9 cellular contexts compared by ENCODE assay signal in genomic region chr12:117968826-117969659, GRCh38. TPM values are rescaled to one million over a fixed set of nuclear protein-coding genes. Genes with fewer than 3 reads are reported as not detected.
DNase-seq lines count a peak whose midpoint lies in the region; ATAC-seq and TF ChIP-seq lines count a peak whose summit lies in the region.
"Had no signal": no experiment of that assay in that cellular context is flagged by ENCODE, and none has a peak within 500 bp of the region (broad histone marks: within the 10 kb centered on the region; RNA-seq: fewer than 3 reads in every experiment).

Gene KSR2 (minus strand): TSS chr12:117968990. CDS start chr12:117968255, 735 bp downstream.

- DNase-seq in ELF-1 (ENCODE audit: low read depth, low spot score) (peak; percentile 90), HEK293T (ENCODE audit: extremely low spot score) (peak; percentile 84), NCI-H1694 (lab: John Stamatoyannopoulos, UW) (peak; percentile 49), colonic mucosa (peak; percentile 78), midbrain (lab: John Stamatoyannopoulos, UW) (peak; percentile 53)
- DNase-seq in activated CD4-positive, alpha-beta T cell treated with anti-CD3 and anti-CD28 coated beads for 1 hour, result peak; percentile 19
- DNase-seq in stimulated activated effector memory CD8-positive, alpha-beta T cell treated with anti-CD3 and anti-CD28 coated beads, Interleukin-12 subunit alpha, Interleukin-12 subunit beta, amount 100 ng/mL, for 72 hours (ENCODE audit: low spot score in 2 of 2), result peak; percentile 26 to 65

- H3K9me3 Mint-ChIP-seq in stimulated activated effector memory CD8-positive, alpha-beta T cell treated with anti-CD3 and anti-CD28 coated beads, Interleukin-12 subunit alpha, Interleukin-12 subunit beta, amount 100 ng/mL, for 72 hours, result peaks cover 10% of the 10 kb centered on the region

- no peaks in the 10 kb centered on the region for H3K36me3 Mint-ChIP-seq in stimulated activated effector memory CD8-positive, alpha-beta T cell treated with anti-CD3 and anti-CD28 coated beads, Interleukin-12 subunit alpha, Interleukin-12 subunit beta, amount 100 ng/mL, for 72 hours

- peak within 1 kb of the TSS; percentile 1 to 55 for H3K9ac ChIP-seq in colonic mucosa (ENCODE audit: low read depth in 2 of 2, low read length in 2 of 2)

- H3K4me3 Mint-ChIP-seq in stimulated activated effector memory CD8-positive, alpha-beta T cell treated with anti-CD3 and anti-CD28 coated beads, Interleukin-12 subunit alpha, Interleukin-12 subunit beta, amount 100 ng/mL, for 72 hours, result peak within 1 kb of the TSS; percentile 77
- H3K4me3 Mint-ChIP-seq: dendritic cell treated with granulocyte-macrophage colony-stimulating factor and Interleukin-4, amounts not matched to agents 40 ng/mL and 50 ng/mL, for 4 days had no signal

- H3K27ac Mint-ChIP-seq in stimulated activated effector memory CD8-positive, alpha-beta T cell treated with anti-CD3 and anti-CD28 coated beads, Interleukin-12 subunit alpha, Interleukin-12 subunit beta, amount 100 ng/mL, for 72 hours, result no peak within 1 kb of the TSS
- H3K27ac Mint-ChIP-seq: dendritic cell treated with granulocyte-macrophage colony-stimulating factor and Interleukin-4, amounts not matched to agents 40 ng/mL and 50 ng/mL, for 4 days had no signal

- peak within 1 kb of the TSS; percentile 48 for H3K4me3 ChIP-seq in colonic mucosa

- no peaks in the 10 kb centered on the region for H3K9me3 ChIP-seq in colonic mucosa

- H3K4me1 ChIP-seq in colonic mucosa, result no peaks in the 10 kb centered on the region

- H3K36me3 ChIP-seq in colonic mucosa, result no peaks in the 10 kb centered on the region

- no peaks in the 10 kb centered on the region for H3K27me3 ChIP-seq in colonic mucosa

- H3K27ac ChIP-seq in colonic mucosa, result peak within 1 kb of the TSS; percentile 59

- peak; percentile 81 for ATAC-seq in stimulated activated effector memory CD8-positive, alpha-beta T cell treated with anti-CD3 and anti-CD28 coated beads, Interleukin-12 subunit alpha, Interleukin-12 subunit beta, amount 100 ng/mL, for 72 hours
- ATAC-seq in HG02970 (IDR thresholded peaks at IDR 0.05; ENCODE audit: low FRiP score, unreplicated experiment), result no peak

- POLR2A ChIA-PET in HEK293T (lab: Yijun Ruan, JAX), result no interaction called here

- intact Hi-C loops in colonic mucosa (cut with DNase I), result no loop called here

- TF ChIP-seq CTCF in colonic mucosa (IDR thresholded peaks at IDR 0.05), result no peak

- CTCF ChIA-PET in HEK293T (lab: Yijun Ruan, JAX), result no interaction called here

- peaks cover 17% of the 10 kb centered on the region for H3K4me1 Mint-ChIP-seq in stimulated activated effector memory CD8-positive, alpha-beta T cell treated with anti-CD3 and anti-CD28 coated beads, Interleukin-12 subunit alpha, Interleukin-12 subunit beta, amount 100 ng/mL, for 72 hours

TF ChIP-seq in HEK293T, 16 proteins besides CTCF, POLR2A, EP300 and RAD21:
- no peak for TF ChIP-seq HDGF (IDR thresholded peaks at IDR 0.05; ENCODE audit: borderline replicate concordance)
- TF ChIP-seq ARNT (IDR thresholded peaks at IDR 0.05), result peak; percentile 82
- no peak for TF ChIP-seq NFRKB (IDR thresholded peaks at IDR 0.05)
- peak; percentile 85 for TF ChIP-seq L3MBTL2 (conservative IDR thresholded peaks at IDR 0.05)
- TF ChIP-seq PKNOX1 (IDR thresholded peaks at IDR 0.05), result peak; percentile 97
- TF ChIP-seq FOXA1 (IDR thresholded peaks at IDR 0.05), result no peak

RNA-seq across cellular contexts. Expression of gene KSR2, which starts in this region (rescaled TPM):
- total RNA-seq in colonic mucosa, result 1 to 10 TPM; 1.2 to 1.3 TPM

Comparison
In these comparisons a context has a peak if more than half of its experiments do, and no peak if none do; other contexts are left out.
1. DNase-seq: peak in every context shown above with its lines; median percentile 90 in ELF-1; 84 in HEK293T; 78 in colonic mucosa; 53 in midbrain; 49 in NCI-H1694; 46 in stimulated activated effector memory CD8-positive, alpha-beta T cell treated with anti-CD3 and anti-CD28 coated beads, Interleukin-12 subunit alpha, Interleukin-12 subunit beta, amount 100 ng/mL, for 72 hours; 19 in activated CD4-positive, alpha-beta T cell treated with anti-CD3 and anti-CD28 coated beads for 1 hour.